1 cellular context compared by ENCODE assay signal in genomic region chrX:13646154-13646549, GRCh38.
TF ChIP-seq lines count a peak whose summit lies in the region.

No MANE protein-coding gene starts in this region.

TF ChIP-seq in K562, 482 proteins besides CTCF, POLR2A, EP300 and RAD21 (continued from another document and continues in another):
- TF ChIP-seq, protein P1, sequence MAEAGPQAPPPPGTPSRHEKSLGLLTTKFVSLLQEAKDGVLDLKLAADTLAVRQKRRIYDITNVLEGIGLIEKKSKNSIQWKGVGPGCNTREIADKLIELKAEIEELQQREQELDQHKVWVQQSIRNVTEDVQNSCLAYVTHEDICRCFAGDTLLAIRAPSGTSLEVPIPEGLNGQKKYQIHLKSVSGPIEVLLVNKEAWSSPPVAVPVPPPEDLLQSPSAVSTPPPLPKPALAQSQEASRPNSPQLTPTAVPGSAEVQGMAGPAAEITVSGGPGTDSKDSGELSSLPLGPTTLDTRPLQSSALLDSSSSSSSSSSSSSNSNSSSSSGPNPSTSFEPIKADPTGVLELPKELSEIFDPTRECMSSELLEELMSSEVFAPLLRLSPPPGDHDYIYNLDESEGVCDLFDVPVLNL (CRISPR knock-in tag; IDR thresholded peaks at IDR 0.05; ENCODE audit: low read depth) = no peak
- TF ChIP-seq, protein P2, sequence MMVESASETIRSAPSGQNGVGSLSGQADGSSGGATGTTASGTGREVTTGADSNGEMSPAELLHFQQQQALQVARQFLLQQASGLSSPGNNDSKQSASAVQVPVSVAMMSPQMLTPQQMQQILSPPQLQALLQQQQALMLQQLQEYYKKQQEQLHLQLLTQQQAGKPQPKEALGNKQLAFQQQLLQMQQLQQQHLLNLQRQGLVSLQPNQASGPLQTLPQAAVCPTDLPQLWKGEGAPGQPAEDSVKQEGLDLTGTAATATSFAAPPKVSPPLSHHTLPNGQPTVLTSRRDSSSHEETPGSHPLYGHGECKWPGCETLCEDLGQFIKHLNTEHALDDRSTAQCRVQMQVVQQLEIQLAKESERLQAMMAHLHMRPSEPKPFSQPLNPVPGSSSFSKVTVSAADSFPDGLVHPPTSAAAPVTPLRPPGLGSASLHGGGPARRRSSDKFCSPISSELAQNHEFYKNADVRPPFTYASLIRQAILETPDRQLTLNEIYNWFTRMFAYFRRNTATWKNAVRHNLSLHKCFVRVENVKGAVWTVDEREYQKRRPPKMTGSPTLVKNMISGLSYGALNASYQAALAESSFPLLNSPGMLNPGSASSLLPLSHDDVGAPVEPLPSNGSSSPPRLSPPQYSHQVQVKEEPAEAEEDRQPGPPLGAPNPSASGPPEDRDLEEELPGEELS (CRISPR knock-in tag; IDR thresholded peaks at IDR 0.05; ENCODE audit: borderline replicate concordance) = no peak
- no peak for TF ChIP-seq BCOR (IDR thresholded peaks at IDR 0.05)
- no peak for TF ChIP-seq ZNF449 (CRISPR knock-in tag; IDR thresholded peaks at IDR 0.05)
- peak; percentile 50; the same call in 1 of the 2 replicates for TF ChIP-seq SMC3 (conservative IDR thresholded peaks at IDR 0.05; ENCODE audit: insufficient read depth, low read depth, low read length)
- TF ChIP-seq CREB5 (CRISPR knock-in tag; IDR thresholded peaks at IDR 0.05) = no peak
- TF ChIP-seq COPS2 (conservative IDR thresholded peaks at IDR 0.05) = no peak
- TF ChIP-seq CHD2 (IDR thresholded peaks at IDR 0.05; ENCODE audit: low read depth, low read length) = no peak
- TF ChIP-seq ELK1 (CRISPR knock-in tag; IDR thresholded peaks at IDR 0.05) = no peak
- TF ChIP-seq, protein P3, sequence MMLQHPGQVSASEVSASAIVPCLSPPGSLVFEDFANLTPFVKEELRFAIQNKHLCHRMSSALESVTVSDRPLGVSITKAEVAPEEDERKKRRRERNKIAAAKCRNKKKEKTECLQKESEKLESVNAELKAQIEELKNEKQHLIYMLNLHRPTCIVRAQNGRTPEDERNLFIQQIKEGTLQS (IDR thresholded peaks at IDR 0.05) = 0 out of 2 replicates have a peak, but pooled peaks have one; percentile 14
- TF ChIP-seq, protein P3 (CRISPR knock-in tag; conservative IDR thresholded peaks at IDR 0.05) = no peak
- TF ChIP-seq ZSCAN32 (CRISPR knock-in tag; IDR thresholded peaks at IDR 0.05) = no peak
- TF ChIP-seq PHF20 (IDR thresholded peaks at IDR 0.05; ENCODE audit: partially characterized antibody) = no peak
- peak; percentile 42; the same call in 1 of the 2 replicates for TF ChIP-seq ZNF175 (CRISPR knock-in tag; IDR thresholded peaks at IDR 0.05; ENCODE audit: low read depth)
- TF ChIP-seq NELFE (IDR thresholded peaks at IDR 0.05; ENCODE audit: insufficient read depth, insufficient read length) = no peak
- TF ChIP-seq TFAP4 (CRISPR knock-in tag; IDR thresholded peaks at IDR 0.05; ENCODE audit: borderline replicate concordance) = no peak
- TF ChIP-seq TCF7L2 (IDR thresholded peaks at IDR 0.05; ENCODE audit: low read depth, low read length) = no peak
- no peak for TF ChIP-seq ZNF511 (CRISPR knock-in tag; IDR thresholded peaks at IDR 0.05)
- TF ChIP-seq ZNF766 (CRISPR knock-in tag; conservative IDR thresholded peaks at IDR 0.05) = 0 out of 2 replicates have a peak, but pooled peaks have one; percentile 54
- no peak for TF ChIP-seq HDAC2 (IDR thresholded peaks at IDR 0.05)
- TF ChIP-seq NBN (IDR thresholded peaks at IDR 0.05; ENCODE audit: low read depth) = peak; percentile 25; the same call in 1 of the 2 replicates
- TF ChIP-seq NFE2L1 (tag; IDR thresholded peaks at IDR 0.05; ENCODE audit: borderline replicate concordance, low read depth) = no peak
- TF ChIP-seq, protein P4, sequence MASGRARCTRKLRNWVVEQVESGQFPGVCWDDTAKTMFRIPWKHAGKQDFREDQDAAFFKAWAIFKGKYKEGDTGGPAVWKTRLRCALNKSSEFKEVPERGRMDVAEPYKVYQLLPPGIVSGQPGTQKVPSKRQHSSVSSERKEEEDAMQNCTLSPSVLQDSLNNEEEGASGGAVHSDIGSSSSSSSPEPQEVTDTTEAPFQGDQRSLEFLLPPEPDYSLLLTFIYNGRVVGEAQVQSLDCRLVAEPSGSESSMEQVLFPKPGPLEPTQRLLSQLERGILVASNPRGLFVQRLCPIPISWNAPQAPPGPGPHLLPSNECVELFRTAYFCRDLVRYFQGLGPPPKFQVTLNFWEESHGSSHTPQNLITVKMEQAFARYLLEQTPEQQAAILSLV (tag; IDR thresholded peaks at IDR 0.05) = no peak
- TF ChIP-seq CUX1 (CRISPR knock-in tag; IDR thresholded peaks at IDR 0.05) = no peak
- no peak for TF ChIP-seq RBBP5 (IDR thresholded peaks at IDR 0.05; ENCODE audit: borderline replicate concordance, insufficient read depth, low read length, poor library complexity, severe bottlenecking)
- peak; percentile 33; the same call in 1 of the 2 replicates for TF ChIP-seq NFIC (IDR thresholded peaks at IDR 0.05)
- no peak for TF ChIP-seq PHTF2 (CRISPR knock-in tag; IDR thresholded peaks at IDR 0.05)
- 0 out of 2 replicates have a peak, but pooled peaks have one; percentile 16 for TF ChIP-seq NCOR1 (IDR thresholded peaks at IDR 0.05)
- no peak for TF ChIP-seq GABPB1 (CRISPR knock-in tag; IDR thresholded peaks at IDR 0.05)
- TF ChIP-seq, protein P5, sequence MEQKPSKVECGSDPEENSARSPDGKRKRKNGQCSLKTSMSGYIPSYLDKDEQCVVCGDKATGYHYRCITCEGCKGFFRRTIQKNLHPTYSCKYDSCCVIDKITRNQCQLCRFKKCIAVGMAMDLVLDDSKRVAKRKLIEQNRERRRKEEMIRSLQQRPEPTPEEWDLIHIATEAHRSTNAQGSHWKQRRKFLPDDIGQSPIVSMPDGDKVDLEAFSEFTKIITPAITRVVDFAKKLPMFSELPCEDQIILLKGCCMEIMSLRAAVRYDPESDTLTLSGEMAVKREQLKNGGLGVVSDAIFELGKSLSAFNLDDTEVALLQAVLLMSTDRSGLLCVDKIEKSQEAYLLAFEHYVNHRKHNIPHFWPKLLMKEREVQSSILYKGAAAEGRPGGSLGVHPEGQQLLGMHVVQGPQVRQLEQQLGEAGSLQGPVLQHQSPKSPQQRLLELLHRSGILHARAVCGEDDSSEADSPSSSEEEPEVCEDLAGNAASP (IDR thresholded peaks at IDR 0.05) = no peak
- TF ChIP-seq GTF2B (IDR thresholded peaks at IDR 0.05; ENCODE audit: extremely low read depth, insufficient read length) = no peak
- no peak for TF ChIP-seq ETV6 (IDR thresholded peaks at IDR 0.05; ENCODE audit: borderline replicate concordance in 1 of 2, low read depth in 2 of 2, low read length in 1 of 2)
- no peak for TF ChIP-seq ETV6 (CRISPR knock-in tag; IDR thresholded peaks at IDR 0.05; ENCODE audit: borderline replicate concordance)
- TF ChIP-seq HMG20A (CRISPR knock-in tag; conservative IDR thresholded peaks at IDR 0.05) = no peak
- no peak for TF ChIP-seq CHCHD3 (CRISPR knock-in tag; IDR thresholded peaks at IDR 0.05)
- no peak for TF ChIP-seq TARDBP (IDR thresholded peaks at IDR 0.05)
- TF ChIP-seq SRSF1 (IDR thresholded peaks at IDR 0.05; ENCODE audit: low read depth, low read length) = no peak
- TF ChIP-seq CGGBP1 (CRISPR knock-in tag; IDR thresholded peaks at IDR 0.05) = no peak
- TF ChIP-seq KLF6 (CRISPR knock-in tag; IDR thresholded peaks at IDR 0.05; ENCODE audit: borderline replicate concordance) = no peak
- no peak for TF ChIP-seq RHOXF2B (CRISPR knock-in tag; conservative IDR thresholded peaks at IDR 0.05)
- TF ChIP-seq ZNF224 (CRISPR knock-in tag; IDR thresholded peaks at IDR 0.05) = no peak
- TF ChIP-seq RBFOX2 (IDR thresholded peaks at IDR 0.05; ENCODE audit: low read depth, low read length) = no peak
